8 cellular contexts compared by ENCODE assay signal in genomic region chr6:46090115-46091079, GRCh38. TPM values are rescaled to one million over a fixed set of nuclear protein-coding genes. Genes with fewer than 3 reads are reported as not detected.
DNase-seq lines count a peak whose midpoint lies in the region; ATAC-seq and TF ChIP-seq lines count a peak whose summit lies in the region.

No MANE protein-coding gene starts in this region.

- no peak overlapping the region for H4K8ac ChIP-seq in mesenchymal stem cell (ENCODE audit: low read length)

- peak; percentile 70 for ATAC-seq in activated CD8-positive, alpha-beta T cell treated with anti-CD3 and anti-CD28 coated beads for 36 hours
- ATAC-seq in HG03378 (IDR thresholded peaks at IDR 0.05; ENCODE audit: unreplicated experiment), result no peak

- no peaks in the 10 kb centered on the region for H3K79me1 ChIP-seq in mesenchymal stem cell (replicated peaks; ENCODE audit: low read length, poor library complexity, severe bottlenecking)

- no peak overlapping the region for H2BK15ac ChIP-seq in mesenchymal stem cell (ENCODE audit: low read depth, poor library complexity, severe bottlenecking)

- no peak overlapping the region for H2AFZ ChIP-seq in mesenchymal stem cell (ENCODE audit: low read depth, low read length)

- H3K27ac ChIP-seq in mesenchymal stem cell (ENCODE audit: low read length, poor library complexity, severe bottlenecking), result no peak overlapping the region

- peak; percentile 93 for TF ChIP-seq CTCF in HFFc6 (IDR thresholded peaks at IDR 0.05)
- peak; percentile 84 for TF ChIP-seq CTCF in activated CD8-positive, alpha-beta T cell treated with anti-CD3 and anti-CD28 coated beads for 36 hours (IDR thresholded peaks at IDR 0.05)

- H3K4me3 ChIP-seq in mesenchymal stem cell (ENCODE audit: insufficient read depth in 1 of 2, low read depth in 1 of 2, low read length in 2 of 2), result no peak overlapping the region

- peaks cover 8% of the 10 kb centered on the region for H3K9me3 ChIP-seq in mesenchymal stem cell (ENCODE audit: control insufficient read depth, low read length)

- H3K9ac ChIP-seq in mesenchymal stem cell (ENCODE audit: low read length), result no peak overlapping the region

- H3K14ac ChIP-seq in mesenchymal stem cell (ENCODE audit: low read length in 2 of 2), result no peak overlapping the region

- H3K4me2 ChIP-seq in mesenchymal stem cell (ENCODE audit: low read length, poor library complexity, severe bottlenecking), result no peak overlapping the region

- H3K36me3 Mint-ChIP-seq in HFFc6 (ENCODE audit: low read depth), result no peaks in the 10 kb centered on the region
- H3K36me3 Mint-ChIP-seq in activated CD8-positive, alpha-beta T cell treated with anti-CD3 and anti-CD28 coated beads for 36 hours (ENCODE audit: low read depth), result peaks cover under 1% of the 10 kb centered on the region

- H3K9me3 Mint-ChIP-seq in HFFc6, result no peaks in the 10 kb centered on the region; the same call in 1 of the 2 replicates
- H3K9me3 Mint-ChIP-seq in activated CD8-positive, alpha-beta T cell treated with anti-CD3 and anti-CD28 coated beads for 36 hours, result peaks cover 9% of the 10 kb centered on the region

- intact Hi-C loops in activated CD8-positive, alpha-beta T cell treated with anti-CD3 and anti-CD28 coated beads for 36 hours (cut with micrococcal nuclease), result loop anchor here (2.0 kb wide), 1 partner anchor 320 kb away; no protein-coding TSS in a partner anchor

- H4K91ac ChIP-seq in mesenchymal stem cell (ENCODE audit: low read length), result no peak overlapping the region

- H3K27me3 Mint-ChIP-seq in HFFc6 (ENCODE audit: insufficient read depth), result peaks cover 3% of the 10 kb centered on the region; the same call in 1 of the 2 replicates
- H3K27me3 Mint-ChIP-seq in activated CD8-positive, alpha-beta T cell treated with anti-CD3 and anti-CD28 coated beads for 36 hours, result peaks cover 24% of the 10 kb centered on the region

- H2BK12ac ChIP-seq in mesenchymal stem cell (ENCODE audit: low read length in 2 of 2), result no peak overlapping the region

- no peaks in the 10 kb centered on the region for H3K36me3 ChIP-seq in mesenchymal stem cell (ENCODE audit: control insufficient read depth in 1 of 2, insufficient read depth in 2 of 2, low read depth in 1 of 2, low read length in 2 of 2)

- no peaks in the 10 kb centered on the region for H3K4me1 Mint-ChIP-seq in HFFc6 (ENCODE audit: low read depth)
- peaks cover 4% of the 10 kb centered on the region for H3K4me1 Mint-ChIP-seq in activated CD8-positive, alpha-beta T cell treated with anti-CD3 and anti-CD28 coated beads for 36 hours (ENCODE audit: low read depth)

- H3K4me1 ChIP-seq in mesenchymal stem cell (ENCODE audit: control insufficient read depth, insufficient read depth, low read depth, low read length), result no peaks in the 10 kb centered on the region

- H3K23ac ChIP-seq in mesenchymal stem cell (ENCODE audit: low read length in 2 of 2), result no peak overlapping the region

- no peak overlapping the region for H2BK120ac ChIP-seq in mesenchymal stem cell (ENCODE audit: low read depth, low read length)

- no peak overlapping the region for H2BK5ac ChIP-seq in mesenchymal stem cell (ENCODE audit: low read depth, low read length, poor library complexity, severe bottlenecking)

- CTCF ChIA-PET in activated CD8-positive, alpha-beta T cell treated with anti-CD3 and anti-CD28 coated beads for 36 hours (lab: Charles Lee), result interaction anchor here (0.7 to 4.4 kb wide), 56 partner anchors 10 to 690 kb away, joined by 3 to 55 read pairs (median 4); partner anchors contain the start of genes ENPP4 and ENPP5

- WGBS in mesenchymal stem cell, result 40% methylated on average over 5 of the region's 10 CpGs

- no peak overlapping the region for H2AK5ac ChIP-seq in mesenchymal stem cell (ENCODE audit: low read length, severe bottlenecking)

- H3K27me3 ChIP-seq in mesenchymal stem cell (ENCODE audit: control insufficient read depth in 1 of 2, insufficient read depth in 1 of 2, low read length in 2 of 2), result peaks cover 14 to 24% of the 10 kb centered on the region in 2 experiments

- H3K27ac Mint-ChIP-seq in HFFc6, result no peak overlapping the region
- no peak overlapping the region for H3K27ac Mint-ChIP-seq in activated CD8-positive, alpha-beta T cell treated with anti-CD3 and anti-CD28 coated beads for 36 hours

- H3K4me3 Mint-ChIP-seq in HFFc6, result no peak overlapping the region
- no peak overlapping the region for H3K4me3 Mint-ChIP-seq in activated CD8-positive, alpha-beta T cell treated with anti-CD3 and anti-CD28 coated beads for 36 hours

- DNase-seq in DMS153 (lab: John Stamatoyannopoulos, UW) (peak; percentile 39), HFFc6 (peak; percentile 41), NCI-H69 (lab: John Stamatoyannopoulos, UW) (peak; percentile 77), mesenchymal stem cell (peak; percentile 41)
- DNase-seq in activated CD8-positive, alpha-beta T cell treated with anti-CD3 and anti-CD28 coated beads for 36 hours, result peak; percentile 76
- peak; percentile 16 for DNase-seq in effector CD8-positive, alpha-beta T cell (lab: John Stamatoyannopoulos, UW)
- DNase-seq in stimulated activated CD8-positive, alpha-beta memory T cell treated with anti-CD3 and anti-CD28 coated beads, Interleukin-2, amount 100 ng/mL, for 48 hours (ENCODE audit: low read depth in 2 of 2), result peak; percentile 13 to 31

- H3K18ac ChIP-seq in mesenchymal stem cell (ENCODE audit: low read depth in 1 of 2, low read length in 2 of 2), result no peak overlapping the region

- no peak overlapping the region for H3K4ac ChIP-seq in mesenchymal stem cell (ENCODE audit: low read depth in 1 of 2, low read length in 2 of 2)

- POLR2A ChIA-PET in activated CD8-positive, alpha-beta T cell treated with anti-CD3 and anti-CD28 coated beads for 36 hours (lab: Charles Lee), result no interaction called here

RNA-seq across cellular contexts. Expression of gene ENPP4, which starts 39.4 kb away (rescaled TPM):
- total RNA-seq in HFFc6 (2021; fragmentation: NEBNext Ultra II Directional; extraction: Animal tissue kit (Norgen Biotek cat#: 25700)), result under 1 TPM in 1 of 6 experiments, not detected in 5; 0.05 TPM
- 1 to 10 TPM; 6.6 to 7.3 TPM for total RNA-seq in activated CD8-positive, alpha-beta T cell treated with anti-CD3 and anti-CD28 coated beads for 36 hours
- polyA plus RNA-seq in mesenchymal stem cell (2013, experiment 1 of 2), result 0.14 TPM
- polyA plus RNA-seq in mesenchymal stem cell (2013, experiment 2 of 2), result 0.18 TPM

Comparison
In these comparisons a context has a peak if more than half of its experiments do, and no peak if none do; other contexts are left out.
1. DNase-seq: peak in every context shown above with its lines; median percentile 77 in NCI-H69; 76 in activated CD8-positive, alpha-beta T cell treated with anti-CD3 and anti-CD28 coated beads for 36 hours; 41 in HFFc6; 41 in mesenchymal stem cell; 39 in DMS153; 22 in stimulated activated CD8-positive, alpha-beta memory T cell treated with anti-CD3 and anti-CD28 coated beads, Interleukin-2, amount 100 ng/mL, for 48 hours; 16 in effector CD8-positive, alpha-beta T cell.
2. RNA of gene ENPP4, which starts 39.4 kb away (total RNA-seq): 6.6 to 7.3 TPM in activated CD8-positive, alpha-beta T cell treated with anti-CD3 and anti-CD28 coated beads for 36 hours; 0.05 TPM in HFFc6; every median in the first group is over 4 times any median in the second.